ENCODE assay signal across 20 cellular contexts in genomic region chr15:25242957-25243799, GRCh38.
A peak's percentile ranks its signal among the peaks of the same experiment; 100 is the strongest.
DNase-seq lines count a peak whose midpoint lies in the region; ATAC-seq and TF ChIP-seq lines count a peak whose summit lies in the region.
"Had no signal": no experiment of that assay in that cellular context is flagged by ENCODE, and none has a peak within 500 bp of the region (broad histone marks: within the 10 kb centered on the region; RNA-seq: fewer than 3 reads in every experiment).

No MANE protein-coding gene starts in this region.

- H3K27me3 ChIP-seq in dorsolateral prefrontal cortex (no peaks in the 10 kb centered on the region), tibial artery (no peaks in the 10 kb centered on the region)
- H3K27me3 ChIP-seq: BLaER1 treated with 17β-estradiol and CSF1 and Interleukin-3, amounts not matched to agents 10 nM and 100 nM; hepatocyte had no signal

- intact Hi-C loops in dorsolateral prefrontal cortex (cut with DNase I) (no loop called here), mucosa of descending colon (cut with DNase I, micrococcal nuclease) (no loop called here), tibial artery (cut with DNase I; ENCODE audit: low total_unique reads) (no loop called here)

- peaks cover 93% of the 10 kb centered on the region for H3K9me3 ChIP-seq in mucosa of descending colon
- peaks cover 0 to 79% (median 34%) of the 10 kb centered on the region in 3 donors for H3K9me3 ChIP-seq in tibial artery

- DNase-seq in activated T-cell treated with anti-CD3 and anti-CD28 coated beads, Interleukin-2, amount 50 U/mL, for 1 hour, result peak; percentile 13
- no peak for DNase-seq in activated T-cell treated with anti-CD3 and anti-CD28 coated beads for 4 hours
- DNase-seq in dorsolateral prefrontal cortex, result peak; percentile 1 to 37 (median 22)
- DNase-seq in mucosa of descending colon, result peak in 2 of 3 donors; percentile 7 to 25
- peak; percentile 12 to 57 for DNase-seq in tibial artery
- no peak for DNase-seq in stimulated activated CD4-positive, alpha-beta T cell treated with anti-CD3 and anti-CD28 coated beads, Interleukin-15, amount 100 ng/mL, for 24 hours
- DNase-seq: activated CD4-positive, alpha-beta memory T cell treated with anti-CD3 and anti-CD28 coated beads, Interleukin-2, amount 10 ng/mL, durations not matched to agents 7 days and 5 days; amniotic stem cell; cerebellar nuclear complex; HCEC 1CT; midbrain; NCI-H1930; NCI-H446; SHP77; stimulated activated CD4-positive, alpha-beta T cell treated with anti-CD3 and anti-CD28 coated beads, Interleukin-4, amount 100 ng/mL, for 24 hours had no signal

- H3K27ac ChIP-seq in dorsolateral prefrontal cortex, result no peak overlapping the region
- H3K27ac ChIP-seq in tibial artery, result no peak overlapping the region
- H3K27ac ChIP-seq: BLaER1 treated with 17β-estradiol and CSF1 and Interleukin-3, amounts not matched to agents 10 nM and 100 nM; hepatocyte; VCaP had no signal

- TF ChIP-seq CTCF in dorsolateral prefrontal cortex (IDR thresholded peaks at IDR 0.05 in 54 of 56, conservative IDR thresholded peaks at IDR 0.05 in 2 of 56; ENCODE audit: low read depth in 1 of 56, partially characterized antibody in 56 of 56), result no peak
- no peak for TF ChIP-seq CTCF in mucosa of descending colon (IDR thresholded peaks at IDR 0.05)
- TF ChIP-seq CTCF in tibial artery (IDR thresholded peaks at IDR 0.05), result no peak

- no peaks in the 10 kb centered on the region for H3K36me3 ChIP-seq in mucosa of descending colon (ENCODE audit: low read depth)
- no peaks in the 10 kb centered on the region for H3K36me3 ChIP-seq in tibial artery
- H3K36me3 ChIP-seq: BLaER1 treated with 17β-estradiol and CSF1 and Interleukin-3, amounts not matched to agents 10 nM and 100 nM had no signal

- no peaks in the 10 kb centered on the region for H3K4me1 ChIP-seq in mucosa of descending colon (ENCODE audit: low read depth)
- H3K4me1 ChIP-seq in tibial artery, result no peaks in the 10 kb centered on the region
- H3K4me1 ChIP-seq: BLaER1 treated with 17β-estradiol and CSF1 and Interleukin-3, amounts not matched to agents 10 nM and 100 nM had no signal

- H3K4me3 ChIP-seq in dorsolateral prefrontal cortex (no peak overlapping the region), mucosa of descending colon (no peak overlapping the region), tibial artery (no peak overlapping the region)
- H3K4me3 ChIP-seq: BLaER1 treated with 17β-estradiol and CSF1 and Interleukin-3, amounts not matched to agents 10 nM and 100 nM; hepatocyte had no signal

- no peak for ATAC-seq in mucosa of descending colon
- ATAC-seq in GM18907 (IDR thresholded peaks at IDR 0.05; ENCODE audit: unreplicated experiment), result no peak
- ATAC-seq in GM18511 (IDR thresholded peaks at IDR 0.05; ENCODE audit: unreplicated experiment), result no peak

Comparison
In these comparisons a context has a peak if more than half of its experiments do, and no peak if none do; other contexts are left out.
1. DNase-seq: peak in activated T-cell treated with anti-CD3 and anti-CD28 coated beads, Interleukin-2, amount 50 U/mL, for 1 hour (single experiment), dorsolateral prefrontal cortex (10 of 10), mucosa of descending colon (2 of 3) and tibial artery (2 of 2); none in activated T-cell treated with anti-CD3 and anti-CD28 coated beads for 4 hours (single experiment) and stimulated activated CD4-positive, alpha-beta T cell treated with anti-CD3 and anti-CD28 coated beads, Interleukin-15, amount 100 ng/mL, for 24 hours (single experiment).